In genomic region chr9:16175461-16175860, GRCh38 we compare ENCODE assay signal across 34 cellular contexts.
"Had no signal": no experiment of that assay in that cellular context is flagged by ENCODE, and none has a peak within 500 bp of the region (broad histone marks: within the 10 kb centered on the region; RNA-seq: fewer than 3 reads in every experiment).

No MANE protein-coding gene starts in this region.

- H3K4me3 ChIP-seq: adrenal gland, body of pancreas, gastrocnemius medialis, hepatocyte, pancreas, prostate gland, sigmoid colon, tibial artery, upper lobe of right lung had no signal

- H3K4me1 ChIP-seq: adrenal gland, body of pancreas, gastrocnemius medialis, pancreas, prostate gland, upper lobe of right lung had no signal

- H3K9me3 ChIP-seq: adrenal gland, body of pancreas, gastrocnemius medialis, pancreas, prostate gland, sigmoid colon, tibial artery, upper lobe of right lung had no signal

- H2AFZ ChIP-seq: hepatocyte had no signal

- H3K4me3 Mint-ChIP-seq: activated CD4-positive, alpha-beta T cell treated with anti-CD3 and anti-CD28 coated beads for 36 hours; activated CD8-positive, alpha-beta memory T cell treated with anti-CD3 and anti-CD28 coated beads, Interleukin-2, amount 10 ng/mL, durations not matched to agents 7 days and 5 days; activated CD8-positive, alpha-beta T cell treated with anti-CD3 and anti-CD28 coated beads, Interleukin-2, amount 10 ng/mL, durations not matched to agents 7 days and 5 days; activated naive CD4-positive, alpha-beta T cell treated with anti-CD3 and anti-CD28 coated beads for 36 hours; activated naive CD8-positive, alpha-beta T cell treated with anti-CD3 and anti-CD28 coated beads for 36 hours; activated T-cell treated with anti-CD3 and anti-CD28 coated beads, Interleukin-2, amount 50 U/mL, for 72 hours; mesothelial cell of epicardium; nephron progenitor cell; stimulated activated memory B cell treated with anti-CD40 and anti-IgM and Interleukin-4, amounts not matched to agents 10 μg/mL and 1 μg/mL and 100 μg/mL, for 72 hours; stimulated activated naive CD8-positive, alpha-beta T cell treated with anti-CD3 and anti-CD28 coated beads, Interleukin-15, amount 100 ng/mL, for 72 hours had no signal

- H3K36me3 Mint-ChIP-seq: activated CD8-positive, alpha-beta memory T cell treated with anti-CD3 and anti-CD28 coated beads, Interleukin-2, amount 10 ng/mL, durations not matched to agents 7 days and 5 days; mesothelial cell of epicardium; naive B cell; stimulated activated memory B cell treated with anti-CD40 and anti-IgM and Interleukin-4, amounts not matched to agents 10 μg/mL and 1 μg/mL and 100 μg/mL, for 72 hours had no signal

- H3K27me3 ChIP-seq: adrenal gland, body of pancreas, gastrocnemius medialis, hepatocyte, pancreas, sigmoid colon, tibial artery, upper lobe of right lung had no signal

- H3K4me2 ChIP-seq: hepatocyte had no signal

- H3K9me3 Mint-ChIP-seq: activated naive CD4-positive, alpha-beta T cell treated with anti-CD3 and anti-CD28 coated beads for 36 hours; activated T-cell treated with anti-CD3 and anti-CD28 coated beads, Interleukin-2, amount 50 U/mL, for 72 hours; mesothelial cell of epicardium; nephron progenitor cell; stimulated activated memory B cell treated with anti-CD40 and anti-IgM and Interleukin-4, amounts not matched to agents 10 μg/mL and 1 μg/mL and 100 μg/mL, for 72 hours; stimulated activated naive CD8-positive, alpha-beta T cell treated with anti-CD3 and anti-CD28 coated beads, Interleukin-15, amount 100 ng/mL, for 72 hours had no signal

- H3K27ac Mint-ChIP-seq: activated CD4-positive, alpha-beta T cell treated with anti-CD3 and anti-CD28 coated beads for 36 hours; activated CD8-positive, alpha-beta memory T cell treated with anti-CD3 and anti-CD28 coated beads, Interleukin-2, amount 10 ng/mL, durations not matched to agents 7 days and 5 days; activated CD8-positive, alpha-beta T cell treated with anti-CD3 and anti-CD28 coated beads, Interleukin-2, amount 10 ng/mL, durations not matched to agents 7 days and 5 days; activated naive CD4-positive, alpha-beta T cell treated with anti-CD3 and anti-CD28 coated beads for 36 hours; activated naive CD8-positive, alpha-beta T cell treated with anti-CD3 and anti-CD28 coated beads for 36 hours; activated T-cell treated with anti-CD3 and anti-CD28 coated beads, Interleukin-2, amount 50 U/mL, for 72 hours; mesothelial cell of epicardium; naive B cell; nephron progenitor cell; stimulated activated memory B cell treated with anti-CD40 and anti-IgM and Interleukin-4, amounts not matched to agents 10 μg/mL and 1 μg/mL and 100 μg/mL, for 72 hours; stimulated activated naive CD8-positive, alpha-beta T cell treated with anti-CD3 and anti-CD28 coated beads, Interleukin-15, amount 100 ng/mL, for 72 hours had no signal

- H3K27ac ChIP-seq: adrenal gland, body of pancreas, epithelial cell of prostate, gastrocnemius medialis, hepatocyte, pancreas, prostate gland, sigmoid colon, tibial artery, upper lobe of right lung had no signal

- H3K27me3 Mint-ChIP-seq: activated CD8-positive, alpha-beta memory T cell treated with anti-CD3 and anti-CD28 coated beads, Interleukin-2, amount 10 ng/mL, durations not matched to agents 7 days and 5 days; activated naive CD8-positive, alpha-beta T cell treated with anti-CD3 and anti-CD28 coated beads for 36 hours; naive B cell; stimulated activated memory B cell treated with anti-CD40 and anti-IgM and Interleukin-4, amounts not matched to agents 10 μg/mL and 1 μg/mL and 100 μg/mL, for 72 hours; stimulated activated naive CD8-positive, alpha-beta T cell treated with anti-CD3 and anti-CD28 coated beads, Interleukin-15, amount 100 ng/mL, for 72 hours had no signal

- DNase-seq: activated CD4-positive, alpha-beta T cell treated with anti-CD3 and anti-CD28 coated beads for 36 hours; activated CD4-positive, CD25-positive, alpha-beta regulatory T cell; activated CD8-positive, alpha-beta memory T cell treated with anti-CD3 and anti-CD28 coated beads, Interleukin-2, amount 10 ng/mL, durations not matched to agents 7 days and 5 days; activated CD8-positive, alpha-beta T cell treated with anti-CD3 and anti-CD28 coated beads, Interleukin-2, amount 10 ng/mL, durations not matched to agents 7 days and 5 days; activated effector memory CD4-positive, alpha-beta T cell treated with anti-CD3 and anti-CD28 coated beads, Interleukin-2, amount 50 U/mL, for 16 hours; activated naive CD4-positive, alpha-beta T cell treated with anti-CD3 and anti-CD28 coated beads for 36 hours; activated naive CD8-positive, alpha-beta T cell treated with anti-CD3 and anti-CD28 coated beads for 36 hours; activated T-cell treated with anti-CD3 and anti-CD28 coated beads, Interleukin-2, amount 50 U/mL, for 72 hours; adrenal gland; aorta; body of pancreas; dermis blood vessel endothelial cell; effector CD4-positive, alpha-beta T cell; gastrocnemius medialis; islet precursor cell; left colon; mammary epithelial cell; naive B cell; nephron progenitor cell; nucleus accumbens; pancreas; sigmoid colon; small intestine; stimulated activated CD4-positive, alpha-beta T cell treated with anti-CD3 and anti-CD28 coated beads, Interleukin-1b, Interleukin-23, amount 100 ng/mL, for 48 hours; stimulated activated CD4-positive, alpha-beta T cell treated with anti-CD3 and anti-CD28 coated beads, Interleukin-4, amount 100 ng/mL, for 4 hours; stimulated activated CD8-positive, alpha-beta memory T cell treated with anti-CD3 and anti-CD28 coated beads, Interleukin-4, amount 100 ng/mL, for 48 hours; stimulated activated naive CD8-positive, alpha-beta T cell treated with anti-CD3 and anti-CD28 coated beads, Interleukin-15, amount 100 ng/mL, for 72 hours; tibial artery; upper lobe of right lung had no signal

- H3K4me1 Mint-ChIP-seq: activated CD4-positive, alpha-beta T cell treated with anti-CD3 and anti-CD28 coated beads for 36 hours; naive B cell; stimulated activated memory B cell treated with anti-CD40 and anti-IgM and Interleukin-4, amounts not matched to agents 10 μg/mL and 1 μg/mL and 100 μg/mL, for 72 hours had no signal

- H3K36me3 ChIP-seq: adrenal gland, gastrocnemius medialis, pancreas, prostate gland, sigmoid colon, tibial artery, upper lobe of right lung had no signal
